33 cellular contexts compared by ENCODE assay signal in genomic region chr9:12735669-12736068, GRCh38. TPM values are rescaled to one million over a fixed set of nuclear protein-coding genes. Genes with fewer than 3 reads are reported as not detected.
DNase-seq lines count a peak whose midpoint lies in the region; ATAC-seq and TF ChIP-seq lines count a peak whose summit lies in the region.
"Had no signal": no experiment of that assay in that cellular context is flagged by ENCODE, and none has a peak within 500 bp of the region (broad histone marks: within the 10 kb centered on the region; RNA-seq: fewer than 3 reads in every experiment).

No MANE protein-coding gene starts in this region.

- H3K4me1 Mint-ChIP-seq in chondrocyte (ENCODE audit: low read depth) (peaks cover 5% of the 10 kb centered on the region), CD14-positive monocyte (no peaks in the 10 kb centered on the region)
- H3K4me1 Mint-ChIP-seq: activated CD4-positive, alpha-beta T cell treated with anti-CD3 and anti-CD28 coated beads, Interleukin-2, amount 10 ng/mL, durations not matched to agents 7 days and 5 days; H9; stimulated activated memory B cell treated with anti-CD40 and anti-IgM and Interleukin-4, amounts not matched to agents 10 μg/mL and 1 μg/mL and 100 μg/mL, for 72 hours had no signal

- peaks cover 12% of the 10 kb centered on the region for H3K9me3 Mint-ChIP-seq in chondrocyte (ENCODE audit: low read depth)
- H3K9me3 Mint-ChIP-seq in CD14-positive monocyte: peaks cover 0 to 4% (median 0%) of the 10 kb centered on the region in 7 donors

- no peak overlapping the region for H3K4me3 Mint-ChIP-seq in chondrocyte (ENCODE audit: unreplicated experiment)
- no peak overlapping the region for H3K4me3 Mint-ChIP-seq in CD14-positive monocyte
- H3K4me3 Mint-ChIP-seq: activated CD4-positive, alpha-beta T cell treated with anti-CD3 and anti-CD28 coated beads, Interleukin-2, amount 10 ng/mL, durations not matched to agents 7 days and 5 days; H9; nephron progenitor cell; stimulated activated memory B cell treated with anti-CD40 and anti-IgM and Interleukin-4, amounts not matched to agents 10 μg/mL and 1 μg/mL and 100 μg/mL, for 72 hours had no signal

- TF ChIP-seq POLR2A in lower leg skin (IDR thresholded peaks at IDR 0.05): no peak

- 33 to 57% methylated on average over 3 of the region's 3 CpGs for WGBS in lower leg skin, 2 donors

- TF ChIP-seq CTCF in lower leg skin (IDR thresholded peaks at IDR 0.05) (no peak), chondrocyte (IDR thresholded peaks at IDR 0.05) (no peak), CD14-positive monocyte (IDR thresholded peaks at IDR 0.05) (no peak)

- peak; percentile 49 for ATAC-seq in GM19035 (IDR thresholded peaks at IDR 0.05; ENCODE audit: unreplicated experiment)
- peak; percentile 68 for ATAC-seq in HG03378 (IDR thresholded peaks at IDR 0.05; ENCODE audit: unreplicated experiment)
- peak; percentile 43 for ATAC-seq in esophagus mucosa
- ATAC-seq: pancreas; PC-3; stimulated activated memory B cell treated with anti-CD40 and anti-IgM and Interleukin-4, amounts not matched to agents 10 μg/mL and 1 μg/mL and 100 μg/mL, for 72 hours had no signal

- H3K27me3 Mint-ChIP-seq in chondrocyte (ENCODE audit: low read depth) (no peaks in the 10 kb centered on the region), CD14-positive monocyte (ENCODE audit: low read depth in 3 of 3) (no peaks in the 10 kb centered on the region)
- H3K27me3 Mint-ChIP-seq: activated CD4-positive, alpha-beta T cell treated with anti-CD3 and anti-CD28 coated beads, Interleukin-2, amount 10 ng/mL, durations not matched to agents 7 days and 5 days; stimulated activated memory B cell treated with anti-CD40 and anti-IgM and Interleukin-4, amounts not matched to agents 10 μg/mL and 1 μg/mL and 100 μg/mL, for 72 hours had no signal

- no peak overlapping the region for H3K27ac Mint-ChIP-seq in chondrocyte (ENCODE audit: unreplicated experiment)
- H3K27ac Mint-ChIP-seq in CD14-positive monocyte: no peak overlapping the region
- H3K27ac Mint-ChIP-seq: activated CD4-positive, alpha-beta T cell treated with anti-CD3 and anti-CD28 coated beads, Interleukin-2, amount 10 ng/mL, durations not matched to agents 7 days and 5 days; H9; nephron progenitor cell; stimulated activated memory B cell treated with anti-CD40 and anti-IgM and Interleukin-4, amounts not matched to agents 10 μg/mL and 1 μg/mL and 100 μg/mL, for 72 hours had no signal

- DNase-seq in NCI-H748 (lab: John Stamatoyannopoulos, UW; ENCODE audit: unreplicated experiment) (peak; percentile 53), NCI-H748 treated with DMSO at 0.1 percent for 48 hours (lab: John Stamatoyannopoulos, UW) (no peak), lower leg skin (ENCODE audit: low spot score in 2 of 2) (no peak), chondrocyte (ENCODE audit: low spot score) (no peak), CD14-positive monocyte (ENCODE audit: low spot score) (no peak)
- DNase-seq: activated CD4-positive, alpha-beta T cell treated with anti-CD3 and anti-CD28 coated beads, Interleukin-2, amount 10 ng/mL, durations not matched to agents 7 days and 5 days; activated naive CD4-positive, alpha-beta T cell treated with Interleukin-2 at 50 U/mL for 16 hours; activated T-cell treated with anti-CD3 and anti-CD28 coated beads, Interleukin-2, amount 50 U/mL, for 48 hours; AML-193; brain microvascular endothelial cell; DMS79; esophagus squamous epithelium; GF-D8; H9; KBM-7; MV-4-11; NCI-H2227 treated with DMSO at 0.1 percent for 48 hours; nephron progenitor cell; pancreas; PC-3; Right ventricle myocardium superior; spleen; stimulated activated CD4-positive, alpha-beta T cell treated with anti-CD3 and anti-CD28 coated beads, Interleukin-2, amount 100 ng/mL, for 48 hours had no signal

- peaks cover 2% of the 10 kb centered on the region for H3K36me3 Mint-ChIP-seq in chondrocyte (ENCODE audit: low read depth)
- no peaks in the 10 kb centered on the region for H3K36me3 Mint-ChIP-seq in CD14-positive monocyte
- H3K36me3 Mint-ChIP-seq: stimulated activated memory B cell treated with anti-CD40 and anti-IgM and Interleukin-4, amounts not matched to agents 10 μg/mL and 1 μg/mL and 100 μg/mL, for 72 hours had no signal

- no peak overlapping the region for H3K4me3 ChIP-seq in lower leg skin (ENCODE audit: low read depth, poor library complexity, severe bottlenecking)
- H3K4me3 ChIP-seq: esophagus squamous epithelium, hepatocyte, pancreas, right atrium auricular region, spleen, suprapubic skin had no signal

- intact Hi-C loops in lower leg skin (cut with DNase I; ENCODE audit: low total_unique reads): no loop called here
- intact Hi-C loops in CD14-positive monocyte (cut with micrococcal nuclease): no loop called here

RNA-seq across cellular contexts. Expression of gene LURAP1L, which starts 39.2 kb away (rescaled TPM):
- total RNA-seq in esophagus mucosa (2.6 TPM), lower leg skin (10 to 100 TPM in 3 of 4 donors, 1 to 10 TPM in 1; 9.1 to 19.8 (median 15.1) TPM), chondrocyte (57.0 to 67.4 TPM (median 67.1 TPM) in 3 replicates)
- not detected for polyA plus RNA-seq in CD14-positive monocyte
- total RNA-seq: activated CD4-positive, alpha-beta T cell treated with anti-CD3 and anti-CD28 coated beads, Interleukin-2, amount 10 ng/mL, durations not matched to agents 7 days and 5 days had no signal

RNA-seq across cellular contexts. Expression of gene TYRP1, which starts 42.5 kb away (rescaled TPM):
- total RNA-seq in esophagus mucosa (not detected), lower leg skin (10 to 100 TPM; 27.6 to 85.6 (median 53.5) TPM), chondrocyte (0.10 to 0.28 TPM in 2 of 3 replicates, not detected in the other)
- not detected for polyA plus RNA-seq in CD14-positive monocyte
- total RNA-seq: activated CD4-positive, alpha-beta T cell treated with anti-CD3 and anti-CD28 coated beads, Interleukin-2, amount 10 ng/mL, durations not matched to agents 7 days and 5 days; esophagus squamous epithelium; H9; HT-29; spleen; ureter had no signal
- polyA plus RNA-seq: liver, spleen had no signal

Comparison
In these comparisons a context has a peak if more than half of its experiments do, and no peak if none do; other contexts are left out.
1. RNA of gene TYRP1, which starts 42.5 kb away (total RNA-seq): 27.6 to 85.6 TPM in lower leg skin; 0.10 to 0.28 TPM in chondrocyte and not detected in esophagus mucosa (single experiment); every median in the first group is over 10 times any median in the second.
2. Peak in every context shown above with its lines, with median percentiles within 50 percentile points of each other: ATAC-seq.